In the genomic region with DNA sequence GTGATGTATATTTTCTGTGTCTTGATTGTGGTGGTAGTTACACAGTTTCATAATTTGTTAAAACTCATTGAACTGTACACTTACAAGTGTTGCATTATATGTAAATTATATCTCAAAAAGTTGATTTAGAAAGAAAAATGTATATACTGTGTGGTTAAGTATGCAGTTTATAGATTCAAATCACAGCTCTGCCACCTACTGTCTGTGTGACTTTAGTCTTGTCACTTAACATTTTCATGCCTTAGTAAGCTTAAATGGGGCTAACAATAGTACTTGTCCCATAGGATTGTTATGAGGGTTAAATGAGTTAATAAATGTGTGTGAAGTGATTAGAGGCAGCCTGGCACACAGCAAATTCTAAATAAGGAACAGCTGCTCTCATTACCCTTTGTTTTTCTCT, we compare ENCODE assay signal across 19 cellular contexts.
DNase-seq lines count a peak whose midpoint lies in the region; ATAC-seq, FAIRE-seq and TF ChIP-seq lines count a peak whose summit lies in the region.
"Had no signal": no experiment of that assay in that cellular context is flagged by ENCODE, and none has a peak within 500 bp of the region (broad histone marks: within the 10 kb centered on the region; RNA-seq: fewer than 3 reads in every experiment).

No MANE protein-coding gene starts in this region.

- no peak overlapping the region for H3K27ac ChIP-seq in C4-2B
- no peak overlapping the region for H3K27ac ChIP-seq in HCT116 (ENCODE audit: low read depth, low read length)
- no peak overlapping the region for H3K27ac ChIP-seq in OCI-LY7 (ENCODE audit: low read depth, low read length, poor library complexity, severe bottlenecking)
- no peak overlapping the region for H3K27ac ChIP-seq in GM12878 (ENCODE audit: control insufficient read depth, insufficient read depth)

- H3K9ac ChIP-seq in HCT116 (ENCODE audit: low read length) (no peak overlapping the region), GM12878 (ENCODE audit: control insufficient read depth, insufficient read depth, low read length) (no peak overlapping the region)

- RAD21 ChIA-PET in HCT116 (lab: Charles Lee; ENCODE audit: low non-redundant PET in 1 of 2, low total read pairs in 2 of 2, uncharacterized antibody in 2 of 2, unreplicated experiment in 2 of 2): no interaction called here
- RAD21 ChIA-PET in GM12878 (lab: Charles Lee; ENCODE audit: unreplicated experiment): interaction anchor here (0.7 to 1.0 kb wide), 2 partner anchors 118 to 206 kb away, joined by 3 read pairs; no protein-coding TSS in a partner anchor

- H3K27ac Mint-ChIP-seq in nephron progenitor cell (no peak overlapping the region), endothelial cell (ENCODE audit: unreplicated experiment) (no peak overlapping the region)
- H3K27ac Mint-ChIP-seq: CD14-positive monocyte had no signal

- POLR2A ChIA-PET in HCT116 (lab: Charles Lee) (no interaction called here), OCI-LY7 (lab: Charles Lee) (no interaction called here), GM12878 (lab: Charles Lee) (no interaction called here)

- TF ChIP-seq POLR2A in HCT116 (IDR thresholded peaks at IDR 0.05; ENCODE audit: borderline replicate concordance, extremely low read depth, insufficient read depth, insufficient read length) (no peak), GM12878 (IDR thresholded peaks at IDR 0.05; ENCODE audit: low read depth, low read length) (no peak)

- FAIRE-seq in GM12878 (lab: Jason Lieb, UNC): no peak

- peaks cover 0 to 3% of the 10 kb centered on the region in 2 experiments; a peak in 2 of 4 replicates for H3K4me1 ChIP-seq in HCT116 (ENCODE audit: control insufficient read depth in 1 of 2, insufficient read depth in 2 of 2, low read length in 2 of 2)
- no peaks in the 10 kb centered on the region for H3K4me1 ChIP-seq in OCI-LY7 (ENCODE audit: insufficient read depth, low read length, poor library complexity, severe bottlenecking)
- no peaks in the 10 kb centered on the region for H3K4me1 ChIP-seq in GM12878 (ENCODE audit: control insufficient read depth, insufficient read depth, low read length)

- no peaks in the 10 kb centered on the region for H3K9me3 Mint-ChIP-seq in nephron progenitor cell
- H3K9me3 Mint-ChIP-seq in endothelial cell (ENCODE audit: unreplicated experiment): no peaks in the 10 kb centered on the region
- H3K9me3 Mint-ChIP-seq: CD14-positive monocyte had no signal

- SMC1A ChIA-PET in GM12878 (lab: Charles Lee; ENCODE audit: uncharacterized antibody, unreplicated experiment): interaction anchor here (0.9 to 1.9 kb wide), 2 partner anchors 142 to 207 kb away, joined by 3 to 6 read pairs; no protein-coding TSS in a partner anchor

- H3K36me3 Mint-ChIP-seq in nephron progenitor cell (ENCODE audit: low read depth): no peaks in the 10 kb centered on the region
- H3K36me3 Mint-ChIP-seq in endothelial cell (ENCODE audit: low read depth, unreplicated experiment): no peaks in the 10 kb centered on the region
- H3K36me3 Mint-ChIP-seq: CD14-positive monocyte had no signal

- no peaks in the 10 kb centered on the region for H3K27me3 ChIP-seq in HCT116 (ENCODE audit: insufficient read depth, low read length)
- no peaks in the 10 kb centered on the region for H3K27me3 ChIP-seq in GM12878 (replicated peaks in 1 of 2; ENCODE audit: control insufficient read depth in 2 of 2, insufficient read depth in 2 of 2, low read length in 1 of 2)

- H3K9me2 ChIP-seq in HCT116 (ENCODE audit: insufficient read depth) (no peaks in the 10 kb centered on the region), OCI-LY7 (ENCODE audit: insufficient read depth, low read length) (no peaks in the 10 kb centered on the region)

- TF ChIP-seq RAD21 in HCT116 (IDR thresholded peaks at IDR 0.05; ENCODE audit: low read depth) (peak; percentile 22; the same call in 1 of the 2 replicates), GM12878 (IDR thresholded peaks at IDR 0.05; ENCODE audit: insufficient read depth, low read depth, low read length) (peak; percentile 21; the same call in 1 of the 2 replicates)

- H3K4me3 ChIP-seq in HCT116 (replicated peaks in 1 of 2; ENCODE audit: low read depth in 1 of 2, low read length in 2 of 2) (no peak overlapping the region), OCI-LY7 (ENCODE audit: low read depth, low read length, poor library complexity, severe bottlenecking) (no peak overlapping the region), GM12878 (no peak overlapping the region)

- H3K4me3 Mint-ChIP-seq in nephron progenitor cell (no peak overlapping the region), endothelial cell (ENCODE audit: unreplicated experiment) (no peak overlapping the region)
- H3K4me3 Mint-ChIP-seq: CD14-positive monocyte had no signal

- H4K20me1 ChIP-seq in HCT116 (ENCODE audit: insufficient read depth): no peaks in the 10 kb centered on the region
- no peaks in the 10 kb centered on the region for H4K20me1 ChIP-seq in OCI-LY7 (ENCODE audit: insufficient read depth, low read length)
- H4K20me1 ChIP-seq in GM12878 (ENCODE audit: control insufficient read depth, insufficient read depth): no peaks in the 10 kb centered on the region

- H3K9me3 ChIP-seq in HCT116 (ENCODE audit: control insufficient read depth in 1 of 2, insufficient read depth in 1 of 2, low read depth in 1 of 2, low read length in 2 of 2) (no peaks in the 10 kb centered on the region), OCI-LY7 (ENCODE audit: low read length) (no peaks in the 10 kb centered on the region), GM12878 (replicated peaks; ENCODE audit: control insufficient read depth, insufficient read depth, low read length) (no peaks in the 10 kb centered on the region)

- BruUV-seq in HCT116 (replicated peaks; lab: Mats Ljungman, UMichigan) (no TSS peak), OCI-LY7 (replicated peaks; lab: Mats Ljungman, UMichigan) (no TSS peak), GM12878 (replicated peaks; lab: Mats Ljungman, UMichigan) (no TSS peak)

- H3K36me3 ChIP-seq in HCT116 (ENCODE audit: control insufficient read depth in 1 of 2, insufficient read depth in 2 of 2, low read length in 2 of 2) (no peaks in the 10 kb centered on the region), OCI-LY7 (ENCODE audit: insufficient read depth, low read length) (no peaks in the 10 kb centered on the region), GM12878 (ENCODE audit: control insufficient read depth in 2 of 2, insufficient read depth in 2 of 2, low read length in 1 of 2) (no peaks in the 10 kb centered on the region)

- intact Hi-C loops in HCT116 (cut with micrococcal nuclease) (no loop called here), OCI-LY7 (cut with micrococcal nuclease; ENCODE audit: unreplicated experiment) (no loop called here), GM12878 (cut with micrococcal nuclease; ENCODE audit: unreplicated experiment) (no loop called here)

- ATAC-seq in HCT116: no peak; the same call in 1 of the 2 replicates
- no peak for ATAC-seq in GM12878

- H3K27me3 Mint-ChIP-seq in nephron progenitor cell (ENCODE audit: low read depth, poor library complexity) (no peaks in the 10 kb centered on the region), endothelial cell (ENCODE audit: unreplicated experiment) (peaks cover 1% of the 10 kb centered on the region)

- H3K79me2 ChIP-seq in HCT116 (ENCODE audit: insufficient read depth, low read length) (no peaks in the 10 kb centered on the region), OCI-LY7 (ENCODE audit: insufficient read depth, low read depth, low read length) (no peaks in the 10 kb centered on the region), GM12878 (ENCODE audit: control insufficient read depth, insufficient read depth, low read length) (no peaks in the 10 kb centered on the region)

- H3K4me1 Mint-ChIP-seq in nephron progenitor cell: no peaks in the 10 kb centered on the region
- no peaks in the 10 kb centered on the region for H3K4me1 Mint-ChIP-seq in endothelial cell (ENCODE audit: unreplicated experiment)

- in situ Hi-C loops in GM12878 (cut with MboI): no loop called here

- H3K4me2 ChIP-seq in HCT116 (ENCODE audit: low read length): no peak overlapping the region
- no peak overlapping the region for H3K4me2 ChIP-seq in OCI-LY7 (ENCODE audit: low read length)
- H3K4me2 ChIP-seq in GM12878 (ENCODE audit: control insufficient read depth, insufficient read depth): no peak overlapping the region

- DNase-seq in HCT116 (ENCODE audit: low read depth, low spot score) (no peak), OCI-LY7 (ENCODE audit: low spot score) (no peak), GM12878 (ENCODE audit: low read depth, low spot score) (no peak), nephron progenitor cell (no peak), SHP77 (lab: John Stamatoyannopoulos, UW) (no peak), DMS53 (lab: John Stamatoyannopoulos, UW) (no peak), endothelial cell (ENCODE audit: low spot score) (no peak)
- DNase-seq: GOT3; Kasumi-1; MM.1S; NCI-H1092 treated with DMSO at 0.1 percent for 48 hours; NCI-H1436 treated with DMSO at 0.1 percent for 48 hours; NCI-H2029; NCI-H2227 treated with DMSO at 0.1 percent for 48 hours; NCI-H510A; NK-92 treated with Interleukin-12 subunit alpha and Interleukin-12 subunit beta, amount 100 ng/mL, for 24 hours; Right ventricle myocardium superior had no signal

- H2AFZ ChIP-seq in HCT116 (ENCODE audit: low read depth, low read length, poor library complexity, severe bottlenecking): no peak overlapping the region
- no peak overlapping the region for H2AFZ ChIP-seq in OCI-LY7 (ENCODE audit: low read length)
- no peak overlapping the region for H2AFZ ChIP-seq in GM12878 (ENCODE audit: control insufficient read depth, low read depth, low read length)

- TF ChIP-seq EP300 in GM12878 (IDR thresholded peaks at IDR 0.05; ENCODE audit: borderline replicate concordance in 1 of 2, control insufficient read depth in 1 of 2, low read depth in 2 of 2, low read length in 2 of 2): no peak

- CTCF ChIA-PET in HCT116 (lab: Charles Lee): no interaction called here
- CTCF ChIA-PET in OCI-LY7 (lab: Charles Lee; ENCODE audit: unreplicated experiment): no interaction called here
- CTCF ChIA-PET in GM12878 (lab: Yijun Ruan, JAX): interaction anchor here (0.6 to 2.4 kb wide), 7 partner anchors 139 to 396 kb away, joined by 3 to 5 read pairs (median 4); no protein-coding TSS in a partner anchor

- TF ChIP-seq CTCF in C4-2B (conservative IDR thresholded peaks at IDR 0.05) (peak; percentile 25; the same call in 1 of the 2 replicates), HCT116 (IDR thresholded peaks at IDR 0.05 in 2 of 3, conservative IDR thresholded peaks at IDR 0.05 in 1 of 3; ENCODE audit: borderline replicate concordance in 1 of 3, insufficient read depth in 1 of 3, low read depth in 2 of 3, low read length in 2 of 3) (0 out of 6 replicates have a peak, but pooled peaks of 1 of the 3 experiments have one; percentile 3), OCI-LY7 (conservative IDR thresholded peaks at IDR 0.05; ENCODE audit: low read length) (peak; percentile 26; the same call in 1 of the 2 replicates), GM12878 (IDR thresholded peaks at IDR 0.05 in 2 of 3, conservative IDR thresholded peaks at IDR 0.05 in 1 of 3; ENCODE audit: control insufficient read depth in 2 of 3, extremely low read depth in 1 of 3, insufficient read depth in 1 of 3, low read depth in 3 of 3, low read length in 3 of 3) (peak in 1 of 3 experiments; percentile 14; a peak in 2 of 6 replicates), nephron progenitor cell (IDR thresholded peaks at IDR 0.05) (no peak), endothelial cell (IDR thresholded peaks at IDR 0.05; ENCODE audit: unreplicated experiment) (no peak)

TF ChIP-seq in HCT116, 20 proteins besides CTCF, POLR2A, EP300 and RAD21 (continues in another document):
- TF ChIP-seq ZFX (IDR thresholded peaks at IDR 0.05): no peak

Comparison
In these comparisons a context has a peak if more than half of its experiments do, and no peak if none do; other contexts are left out.
1. CTCF ChIP-seq: peak in C4-2B (single experiment) and OCI-LY7 (single experiment); none in nephron progenitor cell (single experiment) and endothelial cell (single experiment).